Comparison of ENCODE assay signal across 8 cellular contexts in genomic region chr19:55601127-55601526, GRCh38. TPM values are rescaled to one million over a fixed set of nuclear protein-coding genes. Genes with fewer than 3 reads are reported as not detected.
DNase-seq lines count a peak whose midpoint lies in the region; ATAC-seq and TF ChIP-seq lines count a peak whose summit lies in the region.

No MANE protein-coding gene starts in this region.

- no peak for TF ChIP-seq CTCF in left lung (IDR thresholded peaks at IDR 0.05)
- TF ChIP-seq CTCF in testis (IDR thresholded peaks at IDR 0.05): no peak

- no peak for ATAC-seq in activated CD8-positive, alpha-beta memory T cell treated with anti-CD3 and anti-CD28 coated beads, Interleukin-2, amount 10 ng/mL, durations not matched to agents 7 days and 5 days
- ATAC-seq in left lung: no peak

- CTCF ChIA-PET in activated CD8-positive, alpha-beta memory T cell treated with anti-CD3 and anti-CD28 coated beads, Interleukin-2, amount 10 ng/mL, durations not matched to agents 7 days and 5 days (lab: Charles Lee): interaction anchor here (1.9 to 4.2 kb wide), 2 partner anchors 32 to 42 kb away, joined by 5 to 31 read pairs; partner anchors contain the start of gene ZNF581

- H3K36me3 Mint-ChIP-seq in activated CD8-positive, alpha-beta memory T cell treated with anti-CD3 and anti-CD28 coated beads, Interleukin-2, amount 10 ng/mL, durations not matched to agents 7 days and 5 days: peaks cover 21% of the 10 kb centered on the region

- no peaks in the 10 kb centered on the region for H3K9me3 Mint-ChIP-seq in activated CD8-positive, alpha-beta memory T cell treated with anti-CD3 and anti-CD28 coated beads, Interleukin-2, amount 10 ng/mL, durations not matched to agents 7 days and 5 days (ENCODE audit: low read depth)

- WGBS in testis, 2 donors: 39 to 47% methylated on average over 6 of the region's 6 CpGs

- H3K27ac ChIP-seq in left lung (peak overlapping the region; percentile 98 to 99), testis (peak overlapping the region; percentile 95 to 99)

- H3K9me3 ChIP-seq in adipocyte (ENCODE audit: control insufficient read depth, low read length) (no peaks in the 10 kb centered on the region), left lung (no peaks in the 10 kb centered on the region), testis (no peaks in the 10 kb centered on the region)

- H3K27me3 ChIP-seq in adipocyte (replicated peaks; ENCODE audit: control insufficient read depth, insufficient read depth, low read length) (no peaks in the 10 kb centered on the region), left lung (no peaks in the 10 kb centered on the region), testis (no peaks in the 10 kb centered on the region)

- H3K4me3 Mint-ChIP-seq in activated CD8-positive, alpha-beta memory T cell treated with anti-CD3 and anti-CD28 coated beads, Interleukin-2, amount 10 ng/mL, durations not matched to agents 7 days and 5 days: peak overlapping the region; percentile 82

- peak overlapping the region; percentile 87 for H3K27ac Mint-ChIP-seq in activated CD8-positive, alpha-beta memory T cell treated with anti-CD3 and anti-CD28 coated beads, Interleukin-2, amount 10 ng/mL, durations not matched to agents 7 days and 5 days

- peak overlapping the region; percentile 85 for H3K4me3 ChIP-seq in adipocyte (ENCODE audit: low read length)
- peak overlapping the region; percentile 57 to 73 for H3K4me3 ChIP-seq in left lung
- H3K4me3 ChIP-seq in testis: peak overlapping the region in 1 of 2 donors; percentile 88

- peaks cover 32% of the 10 kb centered on the region for H3K4me1 Mint-ChIP-seq in activated CD8-positive, alpha-beta memory T cell treated with anti-CD3 and anti-CD28 coated beads, Interleukin-2, amount 10 ng/mL, durations not matched to agents 7 days and 5 days

- no peaks in the 10 kb centered on the region for H3K27me3 Mint-ChIP-seq in activated CD8-positive, alpha-beta memory T cell treated with anti-CD3 and anti-CD28 coated beads, Interleukin-2, amount 10 ng/mL, durations not matched to agents 7 days and 5 days

- peak overlapping the region; percentile 99 for H3K9ac ChIP-seq in adipocyte (ENCODE audit: low read length)

- peaks cover 4% of the 10 kb centered on the region for H3K36me3 ChIP-seq in adipocyte (ENCODE audit: control insufficient read depth, insufficient read depth, low read length, severe bottlenecking)
- H3K36me3 ChIP-seq in left lung: peaks cover 0 to 28% of the 10 kb centered on the region in 2 donors
- no peaks in the 10 kb centered on the region for H3K36me3 ChIP-seq in testis (ENCODE audit: low read depth, missing control alignments)

- intact Hi-C loops in left lung (cut with DNase I): loop anchor here in 1 of 2 donors (10.0 kb wide), 1 partner anchor 86 kb away; no protein-coding TSS in a partner anchor
- intact Hi-C loops in testis (cut with DNase I; ENCODE audit: low total_unique reads): loop anchor here (10.0 kb wide), 1 partner anchor 86 kb away; no protein-coding TSS in a partner anchor

- H3K4me1 ChIP-seq in adipocyte (ENCODE audit: control insufficient read depth, insufficient read depth, low read length): peaks cover 15% of the 10 kb centered on the region
- peaks cover 0 to 42% of the 10 kb centered on the region in 2 donors for H3K4me1 ChIP-seq in left lung
- H3K4me1 ChIP-seq in testis: peaks cover 7% of the 10 kb centered on the region

- no peak for TF ChIP-seq POLR2A in testis (IDR thresholded peaks at IDR 0.05)

- DNase-seq in activated CD8-positive, alpha-beta memory T cell treated with anti-CD3 and anti-CD28 coated beads, Interleukin-2, amount 10 ng/mL, durations not matched to agents 7 days and 5 days: no peak
- no peak for DNase-seq in activated CD8-positive, alpha-beta memory T cell treated with anti-CD3 and anti-CD28 coated beads, Interleukin-2, amount 50 U/mL, for 48 hours
- DNase-seq in adipocyte (ENCODE audit: low read depth): no peak
- DNase-seq in left lung: no peak
- no peak for DNase-seq in testis
- DNase-seq in HuH-7 (ENCODE audit: low spot score): no peak
- DNase-seq in NCI-H1417 treated with DMSO at 0.1 percent for 48 hours (lab: John Stamatoyannopoulos, UW): no peak
- DNase-seq in NCI-H1105 treated with DMSO at 0.1 percent for 48 hours (lab: John Stamatoyannopoulos, UW): no peak

RNA-seq across cellular contexts. Expression of gene ZNF524, which starts 1.0 kb away (rescaled TPM):
- total RNA-seq in activated CD8-positive, alpha-beta memory T cell treated with anti-CD3 and anti-CD28 coated beads, Interleukin-2, amount 10 ng/mL, durations not matched to agents 7 days and 5 days: 10 to 100 TPM; 26.5 to 30.2 TPM
- total RNA-seq in left lung (10 to 100 TPM; 22.3 to 22.4 TPM), testis (10 to 100 TPM; 25.0 to 29.4 TPM)
- 8.5 TPM for polyA plus RNA-seq in testis (ENCODE audit: insufficient read depth, low read depth, low replicate concordance)

RNA-seq across cellular contexts. Expression of gene FIZ1, which starts 1.8 kb away (rescaled TPM):
- total RNA-seq in activated CD8-positive, alpha-beta memory T cell treated with anti-CD3 and anti-CD28 coated beads, Interleukin-2, amount 10 ng/mL, durations not matched to agents 7 days and 5 days: 10 to 100 TPM; 13.0 to 15.7 TPM
- 10 to 100 TPM; 11.0 to 14.4 TPM for total RNA-seq in left lung
- total RNA-seq in testis: 10 to 100 TPM; 16.5 to 17.4 TPM
- polyA plus RNA-seq in testis (ENCODE audit: insufficient read depth, low read depth, low replicate concordance): 8.5 TPM

RNA-seq across cellular contexts. Expression of gene ZNF865, which starts 4.3 kb away (rescaled TPM):
- 10 to 100 TPM; 14.4 to 16.7 TPM for total RNA-seq in activated CD8-positive, alpha-beta memory T cell treated with anti-CD3 and anti-CD28 coated beads, Interleukin-2, amount 10 ng/mL, durations not matched to agents 7 days and 5 days
- total RNA-seq in left lung: 10 to 100 TPM; 13.7 to 16.1 TPM
- 10 to 100 TPM; 12.2 to 14.5 TPM for total RNA-seq in testis
- 4.7 TPM for polyA plus RNA-seq in testis (ENCODE audit: insufficient read depth, low read depth, low replicate concordance)

RNA-seq across cellular contexts. Expression of gene ZNF579, which starts 20.5 kb away (rescaled TPM):
- 1 to 10 TPM; 5.6 to 7.5 TPM for total RNA-seq in activated CD8-positive, alpha-beta memory T cell treated with anti-CD3 and anti-CD28 coated beads, Interleukin-2, amount 10 ng/mL, durations not matched to agents 7 days and 5 days
- total RNA-seq in left lung (10 to 100 TPM; 12.8 to 14.7 TPM), testis (1 to 10 TPM; 4.0 to 7.2 TPM)
- polyA plus RNA-seq in testis (ENCODE audit: insufficient read depth, low read depth, low replicate concordance): 4.3 TPM

RNA-seq across cellular contexts. Expression of gene ZNF784, which starts 23.2 kb away (rescaled TPM):
- 1 to 10 TPM; 5.1 to 7.3 TPM for total RNA-seq in activated CD8-positive, alpha-beta memory T cell treated with anti-CD3 and anti-CD28 coated beads, Interleukin-2, amount 10 ng/mL, durations not matched to agents 7 days and 5 days
- total RNA-seq in left lung: 1 to 10 TPM; 6.0 to 8.0 TPM
- total RNA-seq in testis: 10 to 100 TPM; 10.3 to 13.0 TPM
- polyA plus RNA-seq in testis (ENCODE audit: insufficient read depth, low read depth, low replicate concordance): 6.6 TPM
